ENCODE assay signal across 1 cellular context in the genomic region with DNA sequence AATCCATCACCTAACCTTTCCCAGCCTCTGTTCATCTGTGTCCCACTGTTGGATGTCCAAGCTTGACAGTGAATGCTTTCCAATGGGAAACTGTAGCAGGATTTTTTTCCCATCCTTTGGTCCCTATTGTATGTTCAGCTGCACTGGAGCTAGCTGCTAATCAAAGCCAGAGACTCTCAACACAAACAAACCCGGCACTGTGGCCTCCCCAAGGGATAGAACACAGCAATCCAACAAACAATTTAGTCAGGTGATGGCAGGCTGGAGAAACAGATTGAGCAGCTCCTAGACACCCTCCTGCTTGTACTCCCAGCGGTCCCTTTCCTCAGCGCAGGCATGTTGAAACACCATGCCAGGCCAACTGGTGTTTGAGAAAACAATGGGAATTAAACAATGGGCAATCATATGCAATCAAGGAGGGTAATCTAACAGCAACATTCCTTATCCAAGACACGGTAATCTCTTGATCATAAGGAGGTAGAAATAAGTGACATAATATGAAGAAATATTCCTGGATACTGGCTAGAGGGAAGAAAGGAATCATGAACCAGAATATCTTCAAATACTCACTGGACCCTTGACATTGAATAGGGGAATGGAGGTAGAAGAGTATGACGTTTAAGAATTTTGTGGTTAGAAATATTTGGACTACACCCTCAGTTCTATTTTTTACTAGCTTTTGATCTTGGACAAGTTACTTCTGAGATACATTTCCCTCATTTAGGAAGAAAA.
TF ChIP-seq lines count a peak whose summit lies in the region.

No MANE protein-coding gene starts in this region.

TF ChIP-seq in IMR-90, 13 proteins besides CTCF, POLR2A, EP300 and RAD21 (continued from another document):
- no peak for TF ChIP-seq SMC3 (IDR thresholded peaks at IDR 0.05; ENCODE audit: low read depth, low read length)
